In genomic region chr10:8584666-8585065, GRCh38 we compare ENCODE assay signal across 13 cellular contexts.
DNase-seq lines count a peak whose midpoint lies in the region; ATAC-seq and TF ChIP-seq lines count a peak whose summit lies in the region.
"Had no signal": no experiment of that assay in that cellular context is flagged by ENCODE, and none has a peak within 500 bp of the region (broad histone marks: within the 10 kb centered on the region; RNA-seq: fewer than 3 reads in every experiment).

No MANE protein-coding gene starts in this region.

- 39% methylated on average over 2 of the region's 2 CpGs for WGBS in suprapubic skin

- peak; percentile 40 for DNase-seq in HK-2 (ENCODE audit: unreplicated experiment)
- DNase-seq in SK-N-DZ (ENCODE audit: low spot score) = peak; percentile 49
- DNase-seq in islet precursor cell = peak; percentile 87
- DNase-seq in suprapubic skin (ENCODE audit: low spot score in 2 of 2) = no peak
- no peak for DNase-seq in NCI-H748 treated with DMSO at 0.1 percent for 48 hours (lab: John Stamatoyannopoulos, UW)
- DNase-seq in pons (ENCODE audit: low spot score) = no peak
- DNase-seq: C1 segment of cervical spinal cord; CD4-positive, alpha-beta T cell; DMS79; GM23248 had no signal

- no peak for TF ChIP-seq EP300 in suprapubic skin (IDR thresholded peaks at IDR 0.05)

- H3K4me1 ChIP-seq in suprapubic skin = peaks cover 19% of the 10 kb centered on the region

- H3K27ac ChIP-seq in suprapubic skin = peak overlapping the region; percentile 39
- H3K27ac ChIP-seq: GM23248 had no signal

- ATAC-seq in HG03045 (IDR thresholded peaks at IDR 0.05; ENCODE audit: unreplicated experiment) = no peak
- ATAC-seq: GM12878, HCT116 had no signal

- no peaks in the 10 kb centered on the region for H3K27me3 ChIP-seq in suprapubic skin

- no peak for TF ChIP-seq CTCF in suprapubic skin (IDR thresholded peaks at IDR 0.05)

- TF ChIP-seq POLR2A in suprapubic skin (IDR thresholded peaks at IDR 0.05) = no peak

- H3K9me3 ChIP-seq in suprapubic skin = no peaks in the 10 kb centered on the region

- no peaks in the 10 kb centered on the region for H3K36me3 ChIP-seq in suprapubic skin

- no peak overlapping the region for H3K4me3 ChIP-seq in suprapubic skin
- H3K4me3 ChIP-seq: GM12878, GM23248 had no signal

Comparison
In these comparisons a context has a peak if more than half of its experiments do, and no peak if none do; other contexts are left out.
1. DNase-seq: peak in HK-2 (single experiment), SK-N-DZ (single experiment) and islet precursor cell (single experiment); none in suprapubic skin (0 of 2), NCI-H748 treated with DMSO at 0.1 percent for 48 hours (single experiment) and pons (single experiment).